Comparison of ENCODE assay signal across 7 cellular contexts in genomic region chrX:136080766-136081165, GRCh38.
"Had no signal": no experiment of that assay in that cellular context is flagged by ENCODE, and none has a peak within 500 bp of the region (broad histone marks: within the 10 kb centered on the region; RNA-seq: fewer than 3 reads in every experiment).

No MANE protein-coding gene starts in this region.

- H3K27ac Mint-ChIP-seq: IgD-negative memory B cell had no signal

- H3K4me3 Mint-ChIP-seq: IgD-negative memory B cell had no signal

- H3K4me1 Mint-ChIP-seq: IgD-negative memory B cell had no signal

- ATAC-seq: HepG2 had no signal

- H3K9me3 Mint-ChIP-seq: IgD-negative memory B cell had no signal

- H3K27ac ChIP-seq: HL-60, KMS-11 had no signal

- DNase-seq: KBM-7, KG1 had no signal

- FAIRE-seq: HepG2, HTR-8/SVneo had no signal

- H3K9ac ChIP-seq: KMS-11 had no signal

- H3K4me2 ChIP-seq: KMS-11 had no signal
